In the genomic region with DNA sequence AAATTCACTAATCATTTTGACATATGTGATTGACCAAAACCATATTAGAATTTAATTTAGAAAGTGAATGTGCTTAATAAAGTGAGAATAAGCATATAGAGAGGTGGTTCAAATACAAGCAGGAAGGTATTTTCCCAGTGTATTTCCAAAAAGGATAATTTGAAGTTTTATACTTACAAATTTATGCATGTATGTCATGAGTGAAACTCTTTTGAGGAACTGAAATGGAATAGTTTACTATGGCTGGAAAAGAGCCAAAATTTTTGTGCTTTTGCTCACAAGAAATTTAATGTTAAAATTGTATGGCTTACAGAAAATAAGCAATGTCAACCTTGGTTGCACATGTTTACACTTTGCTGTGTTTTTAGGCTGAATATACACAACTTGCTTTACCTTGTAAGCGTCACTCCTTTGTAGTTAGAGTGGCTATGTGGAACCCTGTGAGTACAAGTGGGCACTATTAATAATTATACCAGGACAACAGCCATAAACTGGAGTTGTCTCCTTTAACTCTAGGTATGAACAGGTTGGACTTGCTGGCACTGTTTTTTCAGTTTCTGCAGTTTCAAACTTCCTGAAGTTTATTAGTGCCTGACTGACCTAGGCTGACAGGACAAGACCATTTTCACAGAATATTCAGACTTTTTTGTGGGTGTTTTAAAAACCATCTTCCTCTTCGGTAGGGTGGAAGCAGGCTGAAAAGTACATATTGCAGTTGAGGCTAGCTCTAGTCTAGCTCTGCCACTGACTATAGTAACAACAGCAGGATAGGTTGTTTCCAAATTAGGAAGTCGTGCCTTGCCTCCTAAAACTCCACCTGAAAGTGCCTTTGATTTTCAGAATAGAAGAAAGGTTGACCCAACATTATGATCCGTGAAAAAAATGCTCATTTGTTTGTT, we compare ENCODE assay signal across 8 cellular contexts. TPM values are rescaled to one million over a fixed set of nuclear protein-coding genes. Genes with fewer than 3 reads are reported as not detected.
DNase-seq lines count a peak whose midpoint lies in the region; ATAC-seq and TF ChIP-seq lines count a peak whose summit lies in the region.

No MANE protein-coding gene starts in this region.

- H3K36me3 ChIP-seq in adipocyte (ENCODE audit: control insufficient read depth, insufficient read depth, low read length, severe bottlenecking) = no peaks in the 10 kb centered on the region
- H3K36me3 ChIP-seq in prostate gland = no peaks in the 10 kb centered on the region

- H3K27me3 ChIP-seq in adipocyte (replicated peaks; ENCODE audit: control insufficient read depth, insufficient read depth, low read length) = no peaks in the 10 kb centered on the region
- H3K27me3 ChIP-seq in prostate gland (replicated peaks; ENCODE audit: insufficient read depth) = no peaks in the 10 kb centered on the region

- TF ChIP-seq CTCF in prostate gland (IDR thresholded peaks at IDR 0.05) = no peak
- no peak for TF ChIP-seq CTCF in GM13977 (IDR thresholded peaks at IDR 0.05; ENCODE audit: extremely low read depth, insufficient read depth, missing control alignments)

- in situ Hi-C loops in GM13977 (cut with MboI; ENCODE audit: low pct_unique_long_range_greater_than_20kb, low sequenced_read_pairs, unreplicated experiment) = no loop called here

- intact Hi-C loops in prostate gland (cut with DNase I) = no loop called here

- DNase-seq in NCI-H510A treated with DMSO at 0.1 percent for 48 hours (lab: John Stamatoyannopoulos, UW) (peak; percentile 52), NCI-H510A (lab: John Stamatoyannopoulos, UW) (no peak), adipocyte (ENCODE audit: low read depth) (peak; percentile 36), prostate gland (ENCODE audit: low spot score) (peak; percentile 57), GM13977 (ENCODE audit: low spot score) (no peak), inferior parietal cortex (ENCODE audit: extremely low spot score) (no peak), midbrain (lab: John Stamatoyannopoulos, UW) (no peak)

- H3K9me3 ChIP-seq in adipocyte (ENCODE audit: control insufficient read depth, low read length) (no peaks in the 10 kb centered on the region), prostate gland (no peaks in the 10 kb centered on the region)

- whole genome bisulfite sequencing in prostate gland = 30% methylated on average over 4 of the region's 4 CpGs

- no peak overlapping the region for H3K9ac ChIP-seq in adipocyte (ENCODE audit: low read length)

- peak; percentile 60 for ATAC-seq in HG02981 (IDR thresholded peaks at IDR 0.05; ENCODE audit: unreplicated experiment)

- H3K4me1 ChIP-seq in adipocyte (ENCODE audit: control insufficient read depth, insufficient read depth, low read length) = peaks cover 10% of the 10 kb centered on the region
- H3K4me1 ChIP-seq in prostate gland (replicated peaks) = no peaks in the 10 kb centered on the region

- TF ChIP-seq POLR2A in prostate gland (IDR thresholded peaks at IDR 0.05) = peak; percentile 5

- H3K4me3 ChIP-seq in adipocyte (ENCODE audit: low read length) = no peak overlapping the region
- H3K4me3 ChIP-seq in prostate gland = peak overlapping the region in 1 of 2 donors; percentile 4

- H3K27ac ChIP-seq in prostate gland = peak overlapping the region; percentile 63 to 66

RNA-seq across cellular contexts. Expression of gene AFDN, which starts 6.0 kb away (rescaled TPM):
- 100 to 1,000 TPM; 171 to 204 TPM for total RNA-seq in prostate gland

Comparison
In these comparisons a context has a peak if more than half of its experiments do, and no peak if none do; other contexts are left out.
1. DNase-seq: peak in NCI-H510A treated with DMSO at 0.1 percent for 48 hours (single experiment), adipocyte (single experiment) and prostate gland (single experiment); none in NCI-H510A (single experiment), GM13977 (single experiment), inferior parietal cortex (single experiment) and midbrain (single experiment).